1 cellular context compared by ENCODE assay signal in genomic region chr6:33752139-33753015, GRCh38.
TF ChIP-seq lines count a peak whose summit lies in the region.

No MANE protein-coding gene starts in this region.

TF ChIP-seq in HepG2, 621 proteins besides CTCF, POLR2A, EP300 and RAD21:
- TF ChIP-seq GABPB1 (CRISPR knock-in tag; IDR thresholded peaks at IDR 0.05) (0 out of 2 replicates have a peak, but pooled peaks have one; percentile 18), GATAD2A (CRISPR knock-in tag; IDR thresholded peaks at IDR 0.05) (no peak), ZNF362 (CRISPR knock-in tag; IDR thresholded peaks at IDR 0.05; ENCODE audit: borderline replicate concordance) (0 out of 2 replicates have a peak, but pooled peaks have one; percentile 2), ZNF597 (CRISPR knock-in tag; IDR thresholded peaks at IDR 0.05) (no peak), NBN (conservative IDR thresholded peaks at IDR 0.05) (no peak), ZNF619 (CRISPR knock-in tag; IDR thresholded peaks at IDR 0.05) (no peak), ZBTB14 (CRISPR knock-in tag; IDR thresholded peaks at IDR 0.05) (no peak), ZNF143 (CRISPR knock-in tag; IDR thresholded peaks at IDR 0.05) (no peak), ZNF512 (CRISPR knock-in tag; IDR thresholded peaks at IDR 0.05) (no peak), ZNF629 (CRISPR knock-in tag; conservative IDR thresholded peaks at IDR 0.05) (peak; percentile 86), KDM2A (CRISPR knock-in tag; IDR thresholded peaks at IDR 0.05; ENCODE audit: borderline replicate concordance, low read depth) (0 out of 2 replicates have a peak, but pooled peaks have one; percentile 18), MYPOP (CRISPR knock-in tag; IDR thresholded peaks at IDR 0.05) (no peak), XBP1 (CRISPR knock-in tag; IDR thresholded peaks at IDR 0.05) (no peak), ZNF687 (CRISPR knock-in tag; IDR thresholded peaks at IDR 0.05) (peak; percentile 41), RXRA (CRISPR knock-in tag; IDR thresholded peaks at IDR 0.05) (0 out of 2 replicates have a peak, but pooled peaks have one; percentile 15)
